ENCODE assay signal across 1 cellular context in the genomic region with DNA sequence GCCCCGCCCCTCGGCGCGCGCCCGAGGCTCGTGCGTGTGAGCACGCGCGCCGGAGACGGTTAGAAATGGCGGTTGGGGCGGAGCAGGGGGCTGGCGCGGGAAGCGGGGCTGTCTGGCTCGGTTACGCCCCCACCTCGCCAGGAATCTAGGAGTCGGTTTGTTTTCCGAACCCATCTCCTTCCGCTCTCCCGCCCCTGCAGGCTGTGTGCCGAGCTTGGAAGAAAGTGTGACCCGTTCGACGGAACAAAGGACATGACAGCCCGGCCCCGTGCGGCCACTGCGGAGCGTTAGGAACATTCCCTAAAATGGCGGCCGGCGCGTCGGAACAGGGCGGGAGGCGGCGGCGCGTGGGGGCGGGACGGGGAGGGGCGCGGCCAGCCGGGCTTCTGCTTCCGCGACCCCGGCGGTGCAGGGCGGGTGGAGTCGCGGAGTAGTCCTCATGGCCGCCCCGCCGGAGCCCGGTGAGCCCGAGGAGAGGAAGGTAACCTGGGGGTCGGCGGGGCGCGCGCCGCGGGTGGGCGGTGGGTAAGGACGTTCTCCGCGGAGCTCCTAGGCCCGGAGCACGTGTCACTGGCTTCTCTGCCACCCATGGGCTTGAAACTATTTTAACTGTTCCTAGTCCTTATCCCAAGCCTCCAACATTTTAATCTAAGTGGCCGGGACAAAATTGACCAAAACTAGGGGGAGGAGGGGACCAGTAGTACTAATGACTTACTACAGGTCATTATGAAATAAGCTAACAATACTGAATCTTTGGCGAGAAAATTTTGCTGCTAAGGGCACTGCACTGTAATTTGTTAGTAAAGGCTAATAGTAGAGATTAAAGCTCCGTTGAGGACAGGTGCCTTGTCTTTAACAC.
TF ChIP-seq lines count a peak whose summit lies in the region.

A gene with protein sequence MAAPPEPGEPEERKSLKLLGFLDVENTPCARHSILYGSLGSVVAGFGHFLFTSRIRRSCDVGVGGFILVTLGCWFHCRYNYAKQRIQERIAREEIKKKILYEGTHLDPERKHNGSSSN (plus strand): TSS at position 383 of the 859 bp plus-strand sequence. CDS start 57 bp downstream, at position 440.

TF ChIP-seq in K562, 482 proteins besides CTCF, POLR2A, EP300 and RAD21 (continued from another document and continues in another):
- TF ChIP-seq, protein P1, sequence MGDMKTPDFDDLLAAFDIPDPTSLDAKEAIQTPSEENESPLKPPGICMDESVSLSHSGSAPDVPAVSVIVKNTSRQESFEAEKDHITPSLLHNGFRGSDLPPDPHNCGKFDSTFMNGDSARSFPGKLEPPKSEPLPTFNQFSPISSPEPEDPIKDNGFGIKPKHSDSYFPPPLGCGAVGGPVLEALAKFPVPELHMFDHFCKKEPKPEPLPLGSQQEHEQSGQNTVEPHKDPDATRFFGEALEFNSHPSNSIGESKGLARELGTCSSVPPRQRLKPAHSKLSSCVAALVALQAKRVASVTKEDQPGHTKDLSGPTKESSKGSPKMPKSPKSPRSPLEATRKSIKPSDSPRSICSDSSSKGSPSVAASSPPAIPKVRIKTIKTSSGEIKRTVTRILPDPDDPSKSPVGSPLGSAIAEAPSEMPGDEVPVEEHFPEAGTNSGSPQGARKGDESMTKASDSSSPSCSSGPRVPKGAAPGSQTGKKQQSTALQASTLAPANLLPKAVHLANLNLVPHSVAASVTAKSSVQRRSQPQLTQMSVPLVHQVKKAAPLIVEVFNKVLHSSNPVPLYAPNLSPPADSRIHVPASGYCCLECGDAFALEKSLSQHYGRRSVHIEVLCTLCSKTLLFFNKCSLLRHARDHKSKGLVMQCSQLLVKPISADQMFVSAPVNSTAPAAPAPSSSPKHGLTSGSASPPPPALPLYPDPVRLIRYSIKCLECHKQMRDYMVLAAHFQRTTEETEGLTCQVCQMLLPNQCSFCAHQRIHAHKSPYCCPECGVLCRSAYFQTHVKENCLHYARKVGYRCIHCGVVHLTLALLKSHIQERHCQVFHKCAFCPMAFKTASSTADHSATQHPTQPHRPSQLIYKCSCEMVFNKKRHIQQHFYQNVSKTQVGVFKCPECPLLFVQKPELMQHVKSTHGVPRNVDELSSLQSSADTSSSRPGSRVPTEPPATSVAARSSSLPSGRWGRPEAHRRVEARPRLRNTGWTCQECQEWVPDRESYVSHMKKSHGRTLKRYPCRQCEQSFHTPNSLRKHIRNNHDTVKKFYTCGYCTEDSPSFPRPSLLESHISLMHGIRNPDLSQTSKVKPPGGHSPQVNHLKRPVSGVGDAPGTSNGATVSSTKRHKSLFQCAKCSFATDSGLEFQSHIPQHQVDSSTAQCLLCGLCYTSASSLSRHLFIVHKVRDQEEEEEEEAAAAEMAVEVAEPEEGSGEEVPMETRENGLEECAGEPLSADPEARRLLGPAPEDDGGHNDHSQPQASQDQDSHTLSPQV (IDR thresholded peaks at IDR 0.05) = no peak
- TF ChIP-seq TRIM24 (IDR thresholded peaks at IDR 0.05) = 0 out of 4 replicates have a peak, but pooled peaks of 1 of the 2 experiments have one; percentile 6
- TF ChIP-seq ZNF121 (CRISPR knock-in tag; conservative IDR thresholded peaks at IDR 0.05) = peak; percentile 69
- TF ChIP-seq NFE2 (IDR thresholded peaks at IDR 0.05; ENCODE audit: low read depth) = no peak
- peak; percentile 34; the same call in 1 of the 2 replicates for TF ChIP-seq LEF1 (IDR thresholded peaks at IDR 0.05)
- TF ChIP-seq CHD1 (IDR thresholded peaks at IDR 0.05; ENCODE audit: low read length) = peak; percentile 82
- TF ChIP-seq ZNF785 (CRISPR knock-in tag; IDR thresholded peaks at IDR 0.05) = no peak
- no peak for TF ChIP-seq RUNX1 (IDR thresholded peaks at IDR 0.05; ENCODE audit: low read depth)
- no peak for TF ChIP-seq TCFL5 (CRISPR knock-in tag; conservative IDR thresholded peaks at IDR 0.05)
- TF ChIP-seq, protein P2, sequence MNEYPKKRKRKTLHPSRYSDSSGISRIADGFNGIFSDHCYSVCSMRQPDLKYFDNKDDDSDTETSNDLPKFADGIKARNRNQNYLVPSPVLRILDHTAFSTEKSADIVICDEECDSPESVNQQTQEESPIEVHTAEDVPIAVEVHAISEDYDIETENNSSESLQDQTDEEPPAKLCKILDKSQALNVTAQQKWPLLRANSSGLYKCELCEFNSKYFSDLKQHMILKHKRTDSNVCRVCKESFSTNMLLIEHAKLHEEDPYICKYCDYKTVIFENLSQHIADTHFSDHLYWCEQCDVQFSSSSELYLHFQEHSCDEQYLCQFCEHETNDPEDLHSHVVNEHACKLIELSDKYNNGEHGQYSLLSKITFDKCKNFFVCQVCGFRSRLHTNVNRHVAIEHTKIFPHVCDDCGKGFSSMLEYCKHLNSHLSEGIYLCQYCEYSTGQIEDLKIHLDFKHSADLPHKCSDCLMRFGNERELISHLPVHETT (CRISPR knock-in tag; conservative IDR thresholded peaks at IDR 0.05 in 1 of 2, IDR thresholded peaks at IDR 0.05 in 1 of 2) = peak in 1 of 2 experiments; percentile 97; a peak in 2 of 4 replicates
- peak; percentile 86; the same call in 1 of the 2 replicates for TF ChIP-seq CXXC5 (CRISPR knock-in tag; IDR thresholded peaks at IDR 0.05)
- no peak for TF ChIP-seq MCM5 (IDR thresholded peaks at IDR 0.05; ENCODE audit: low read depth)
- TF ChIP-seq, protein P3, sequence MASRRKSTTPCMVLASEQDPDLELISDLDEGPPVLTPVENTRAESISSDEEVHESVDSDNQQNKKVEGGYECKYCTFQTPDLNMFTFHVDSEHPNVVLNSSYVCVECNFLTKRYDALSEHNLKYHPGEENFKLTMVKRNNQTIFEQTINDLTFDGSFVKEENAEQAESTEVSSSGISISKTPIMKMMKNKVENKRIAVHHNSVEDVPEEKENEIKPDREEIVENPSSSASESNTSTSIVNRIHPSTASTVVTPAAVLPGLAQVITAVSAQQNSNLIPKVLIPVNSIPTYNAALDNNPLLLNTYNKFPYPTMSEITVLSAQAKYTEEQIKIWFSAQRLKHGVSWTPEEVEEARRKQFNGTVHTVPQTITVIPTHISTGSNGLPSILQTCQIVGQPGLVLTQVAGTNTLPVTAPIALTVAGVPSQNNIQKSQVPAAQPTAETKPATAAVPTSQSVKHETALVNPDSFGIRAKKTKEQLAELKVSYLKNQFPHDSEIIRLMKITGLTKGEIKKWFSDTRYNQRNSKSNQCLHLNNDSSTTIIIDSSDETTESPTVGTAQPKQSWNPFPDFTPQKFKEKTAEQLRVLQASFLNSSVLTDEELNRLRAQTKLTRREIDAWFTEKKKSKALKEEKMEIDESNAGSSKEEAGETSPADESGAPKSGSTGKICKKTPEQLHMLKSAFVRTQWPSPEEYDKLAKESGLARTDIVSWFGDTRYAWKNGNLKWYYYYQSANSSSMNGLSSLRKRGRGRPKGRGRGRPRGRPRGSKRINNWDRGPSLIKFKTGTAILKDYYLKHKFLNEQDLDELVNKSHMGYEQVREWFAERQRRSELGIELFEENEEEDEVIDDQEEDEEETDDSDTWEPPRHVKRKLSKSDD (conservative IDR thresholded peaks at IDR 0.05; ENCODE audit: low read length) = 0 out of 2 replicates have a peak, but pooled peaks have one; percentile 39
- TF ChIP-seq KLF16 (IDR thresholded peaks at IDR 0.05) = no peak
- 0 out of 2 replicates have a peak, but pooled peaks have one; percentile 13 for TF ChIP-seq BCL6 (CRISPR knock-in tag; IDR thresholded peaks at IDR 0.05)
- 0 out of 2 replicates have a peak, but pooled peaks have one; percentile 59 for TF ChIP-seq CBFB (CRISPR knock-in tag; IDR thresholded peaks at IDR 0.05)
- TF ChIP-seq, protein P4, sequence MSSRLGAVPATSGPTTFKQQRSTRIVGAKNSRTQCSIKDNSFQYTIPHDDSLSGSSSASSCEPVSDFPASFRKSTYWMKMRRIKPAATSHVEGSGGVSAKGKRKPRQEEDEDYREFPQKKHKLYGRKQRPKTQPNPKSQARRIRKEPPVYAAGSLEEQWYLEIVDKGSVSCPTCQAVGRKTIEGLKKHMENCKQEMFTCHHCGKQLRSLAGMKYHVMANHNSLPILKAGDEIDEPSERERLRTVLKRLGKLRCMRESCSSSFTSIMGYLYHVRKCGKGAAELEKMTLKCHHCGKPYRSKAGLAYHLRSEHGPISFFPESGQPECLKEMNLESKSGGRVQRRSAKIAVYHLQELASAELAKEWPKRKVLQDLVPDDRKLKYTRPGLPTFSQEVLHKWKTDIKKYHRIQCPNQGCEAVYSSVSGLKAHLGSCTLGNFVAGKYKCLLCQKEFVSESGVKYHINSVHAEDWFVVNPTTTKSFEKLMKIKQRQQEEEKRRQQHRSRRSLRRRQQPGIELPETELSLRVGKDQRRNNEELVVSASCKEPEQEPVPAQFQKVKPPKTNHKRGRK (tag; IDR thresholded peaks at IDR 0.05) = no peak
- TF ChIP-seq, protein P5, sequence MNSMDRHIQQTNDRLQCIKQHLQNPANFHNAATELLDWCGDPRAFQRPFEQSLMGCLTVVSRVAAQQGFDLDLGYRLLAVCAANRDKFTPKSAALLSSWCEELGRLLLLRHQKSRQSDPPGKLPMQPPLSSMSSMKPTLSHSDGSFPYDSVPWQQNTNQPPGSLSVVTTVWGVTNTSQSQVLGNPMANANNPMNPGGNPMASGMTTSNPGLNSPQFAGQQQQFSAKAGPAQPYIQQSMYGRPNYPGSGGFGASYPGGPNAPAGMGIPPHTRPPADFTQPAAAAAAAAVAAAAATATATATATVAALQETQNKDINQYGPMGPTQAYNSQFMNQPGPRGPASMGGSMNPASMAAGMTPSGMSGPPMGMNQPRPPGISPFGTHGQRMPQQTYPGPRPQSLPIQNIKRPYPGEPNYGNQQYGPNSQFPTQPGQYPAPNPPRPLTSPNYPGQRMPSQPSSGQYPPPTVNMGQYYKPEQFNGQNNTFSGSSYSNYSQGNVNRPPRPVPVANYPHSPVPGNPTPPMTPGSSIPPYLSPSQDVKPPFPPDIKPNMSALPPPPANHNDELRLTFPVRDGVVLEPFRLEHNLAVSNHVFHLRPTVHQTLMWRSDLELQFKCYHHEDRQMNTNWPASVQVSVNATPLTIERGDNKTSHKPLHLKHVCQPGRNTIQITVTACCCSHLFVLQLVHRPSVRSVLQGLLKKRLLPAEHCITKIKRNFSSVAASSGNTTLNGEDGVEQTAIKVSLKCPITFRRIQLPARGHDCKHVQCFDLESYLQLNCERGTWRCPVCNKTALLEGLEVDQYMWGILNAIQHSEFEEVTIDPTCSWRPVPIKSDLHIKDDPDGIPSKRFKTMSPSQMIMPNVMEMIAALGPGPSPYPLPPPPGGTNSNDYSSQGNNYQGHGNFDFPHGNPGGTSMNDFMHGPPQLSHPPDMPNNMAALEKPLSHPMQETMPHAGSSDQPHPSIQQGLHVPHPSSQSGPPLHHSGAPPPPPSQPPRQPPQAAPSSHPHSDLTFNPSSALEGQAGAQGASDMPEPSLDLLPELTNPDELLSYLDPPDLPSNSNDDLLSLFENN (IDR thresholded peaks at IDR 0.05; ENCODE audit: low read depth in 2 of 2, low read length in 2 of 2) = no peak
- TF ChIP-seq, protein P6, sequence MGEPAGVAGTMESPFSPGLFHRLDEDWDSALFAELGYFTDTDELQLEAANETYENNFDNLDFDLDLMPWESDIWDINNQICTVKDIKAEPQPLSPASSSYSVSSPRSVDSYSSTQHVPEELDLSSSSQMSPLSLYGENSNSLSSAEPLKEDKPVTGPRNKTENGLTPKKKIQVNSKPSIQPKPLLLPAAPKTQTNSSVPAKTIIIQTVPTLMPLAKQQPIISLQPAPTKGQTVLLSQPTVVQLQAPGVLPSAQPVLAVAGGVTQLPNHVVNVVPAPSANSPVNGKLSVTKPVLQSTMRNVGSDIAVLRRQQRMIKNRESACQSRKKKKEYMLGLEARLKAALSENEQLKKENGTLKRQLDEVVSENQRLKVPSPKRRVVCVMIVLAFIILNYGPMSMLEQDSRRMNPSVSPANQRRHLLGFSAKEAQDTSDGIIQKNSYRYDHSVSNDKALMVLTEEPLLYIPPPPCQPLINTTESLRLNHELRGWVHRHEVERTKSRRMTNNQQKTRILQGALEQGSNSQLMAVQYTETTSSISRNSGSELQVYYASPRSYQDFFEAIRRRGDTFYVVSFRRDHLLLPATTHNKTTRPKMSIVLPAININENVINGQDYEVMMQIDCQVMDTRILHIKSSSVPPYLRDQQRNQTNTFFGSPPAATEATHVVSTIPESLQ (CRISPR knock-in tag; IDR thresholded peaks at IDR 0.05) = peak; percentile 90; the same call in 1 of the 2 replicates
- no peak for TF ChIP-seq BDP1 (IDR thresholded peaks at IDR 0.05; ENCODE audit: insufficient read depth, insufficient read length)
- peak in 1 of 2 experiments; percentile 76; a peak in 2 of 4 replicates for TF ChIP-seq HDAC1 (IDR thresholded peaks at IDR 0.05)
- TF ChIP-seq ZBTB7A (IDR thresholded peaks at IDR 0.05; ENCODE audit: borderline replicate concordance, control insufficient read depth, low read depth, low read length) = peak; percentile 40
- TF ChIP-seq NCOA6 (IDR thresholded peaks at IDR 0.05) = no peak
- TF ChIP-seq, protein P7, sequence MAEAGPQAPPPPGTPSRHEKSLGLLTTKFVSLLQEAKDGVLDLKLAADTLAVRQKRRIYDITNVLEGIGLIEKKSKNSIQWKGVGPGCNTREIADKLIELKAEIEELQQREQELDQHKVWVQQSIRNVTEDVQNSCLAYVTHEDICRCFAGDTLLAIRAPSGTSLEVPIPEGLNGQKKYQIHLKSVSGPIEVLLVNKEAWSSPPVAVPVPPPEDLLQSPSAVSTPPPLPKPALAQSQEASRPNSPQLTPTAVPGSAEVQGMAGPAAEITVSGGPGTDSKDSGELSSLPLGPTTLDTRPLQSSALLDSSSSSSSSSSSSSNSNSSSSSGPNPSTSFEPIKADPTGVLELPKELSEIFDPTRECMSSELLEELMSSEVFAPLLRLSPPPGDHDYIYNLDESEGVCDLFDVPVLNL (CRISPR knock-in tag; IDR thresholded peaks at IDR 0.05; ENCODE audit: low read depth) = peak; percentile 79; the same call in 1 of the 2 replicates
- TF ChIP-seq HDGF (IDR thresholded peaks at IDR 0.05) = no peak
- TF ChIP-seq ZNF384 (IDR thresholded peaks at IDR 0.05; ENCODE audit: low read depth, low read length) = no peak
- peak; percentile 51 for TF ChIP-seq NCOR1 (IDR thresholded peaks at IDR 0.05)
- TF ChIP-seq HCFC1 (IDR thresholded peaks at IDR 0.05; ENCODE audit: low read depth, low read length) = no peak; the same call in 1 of the 2 replicates
- peak; percentile 52 for TF ChIP-seq ZFP1 (CRISPR knock-in tag; IDR thresholded peaks at IDR 0.05)
- TF ChIP-seq ZNF583 (CRISPR knock-in tag; IDR thresholded peaks at IDR 0.05) = no peak; the same call in 1 of the 2 replicates
- peak; percentile 73; the same call in 1 of the 2 replicates for TF ChIP-seq KLF6 (CRISPR knock-in tag; IDR thresholded peaks at IDR 0.05; ENCODE audit: borderline replicate concordance)
- TF ChIP-seq, protein P8, sequence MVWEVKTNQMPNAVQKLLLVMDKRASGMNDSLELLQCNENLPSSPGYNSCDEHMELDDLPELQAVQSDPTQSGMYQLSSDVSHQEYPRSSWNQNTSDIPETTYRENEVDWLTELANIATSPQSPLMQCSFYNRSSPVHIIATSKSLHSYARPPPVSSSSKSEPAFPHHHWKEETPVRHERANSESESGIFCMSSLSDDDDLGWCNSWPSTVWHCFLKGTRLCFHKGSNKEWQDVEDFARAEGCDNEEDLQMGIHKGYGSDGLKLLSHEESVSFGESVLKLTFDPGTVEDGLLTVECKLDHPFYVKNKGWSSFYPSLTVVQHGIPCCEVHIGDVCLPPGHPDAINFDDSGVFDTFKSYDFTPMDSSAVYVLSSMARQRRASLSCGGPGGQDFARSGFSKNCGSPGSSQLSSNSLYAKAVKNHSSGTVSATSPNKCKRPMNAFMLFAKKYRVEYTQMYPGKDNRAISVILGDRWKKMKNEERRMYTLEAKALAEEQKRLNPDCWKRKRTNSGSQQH (CRISPR knock-in tag; IDR thresholded peaks at IDR 0.05) = no peak
